Comparison of ENCODE assay signal across 9 cellular contexts in the genomic region with DNA sequence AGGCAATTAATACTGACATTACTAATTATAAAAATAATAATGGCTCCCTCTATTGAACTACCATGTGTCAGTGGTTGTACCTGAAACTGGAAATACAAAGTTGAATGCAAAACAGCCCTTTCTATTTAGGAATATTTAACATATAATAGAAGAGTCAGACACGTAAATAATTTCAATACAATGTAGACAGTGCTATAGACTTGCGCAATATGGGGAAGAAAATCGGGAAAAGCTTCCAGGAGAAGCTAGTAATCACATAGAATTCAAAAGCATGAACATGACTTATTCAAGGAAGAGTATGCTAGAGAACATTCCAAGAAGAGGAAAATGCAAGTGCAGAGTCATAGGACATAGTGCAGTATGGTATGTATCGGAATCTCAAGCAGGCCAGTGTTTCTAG.
"Had no signal": no experiment of that assay in that cellular context is flagged by ENCODE, and none has a peak within 500 bp of the region (broad histone marks: within the 10 kb centered on the region; RNA-seq: fewer than 3 reads in every experiment).

No MANE protein-coding gene starts in this region.

- H2AFZ ChIP-seq: GM23248 had no signal

- FAIRE-seq: H54, HTR-8/SVneo had no signal

- DNase-seq: GM23248, GOT3, H9, HCEC 1CT, Karpas-422, KBM-7 had no signal

- H3K9ac ChIP-seq: GM23248, KMS-11 had no signal

- H3K4me3 ChIP-seq: GM23248 had no signal

- H3K27ac ChIP-seq: GM23248, KMS-11 had no signal

- H3K27ac Mint-ChIP-seq: H9 had no signal

- H3K4me1 Mint-ChIP-seq: H9 had no signal

- H3K4me3 Mint-ChIP-seq: H9 had no signal

- H3K4me2 ChIP-seq: KMS-11 had no signal
